Comparison of ENCODE assay signal across 1 cellular context in genomic region chr12:4272014-4272975, GRCh38.
TF ChIP-seq lines count a peak whose summit lies in the region.

No MANE protein-coding gene starts in this region.

TF ChIP-seq in HEK293, 187 proteins besides CTCF, POLR2A, EP300 and RAD21 (continued from another document):
- TF ChIP-seq ZNF362 (tag by site-specific recombination; IDR thresholded peaks at IDR 0.05) (no peak), ZNF701 (tag by site-specific recombination; IDR thresholded peaks at IDR 0.05) (peak; percentile 72), ZNF843 (tag by site-specific recombination; IDR thresholded peaks at IDR 0.05) (peak; percentile 61; the same call in 1 of the 2 replicates), ELK4 (IDR thresholded peaks at IDR 0.05; ENCODE audit: borderline replicate concordance, low read depth, low read length) (no peak), ZSCAN18 (tag by site-specific recombination; IDR thresholded peaks at IDR 0.05) (no peak)
TF ChIP-seq in HEK293: peak in this region for 69.
